Comparison of ENCODE assay signal across 9 cellular contexts in genomic region chr22:23282089-23282501, GRCh38.
A peak's percentile ranks its signal among the peaks of the same experiment; 100 is the strongest.
DNase-seq lines count a peak whose midpoint lies in the region; ATAC-seq, FAIRE-seq and TF ChIP-seq lines count a peak whose summit lies in the region.
"Had no signal": no experiment of that assay in that cellular context is flagged by ENCODE, and none has a peak within 500 bp of the region (broad histone marks: within the 10 kb centered on the region; RNA-seq: fewer than 3 reads in every experiment).

No MANE protein-coding gene starts in this region.

- peak overlapping the region; percentile 92 for H3K27ac Mint-ChIP-seq in Calu3 (ENCODE audit: unreplicated experiment)
- no peak overlapping the region for H3K27ac Mint-ChIP-seq in activated naive CD8-positive, alpha-beta T cell treated with anti-CD3 and anti-CD28 coated beads for 36 hours

- no peaks in the 10 kb centered on the region for H3K27me3 Mint-ChIP-seq in Calu3 (ENCODE audit: unreplicated experiment)
- no peaks in the 10 kb centered on the region for H3K27me3 Mint-ChIP-seq in activated naive CD8-positive, alpha-beta T cell treated with anti-CD3 and anti-CD28 coated beads for 36 hours

- no peaks in the 10 kb centered on the region for H3K27me3 ChIP-seq in pancreas

- no peak for TF ChIP-seq CTCF in Calu3 (IDR thresholded peaks at IDR 0.05; ENCODE audit: unreplicated experiment)
- no peak for TF ChIP-seq CTCF in epithelial cell of proximal tubule (conservative IDR thresholded peaks at IDR 0.05; ENCODE audit: low read depth, low read length)
- TF ChIP-seq CTCF in pancreas (IDR thresholded peaks at IDR 0.05): peak in 1 of 4 donors; percentile 4

- H3K4me1 Mint-ChIP-seq in Calu3 (ENCODE audit: low read depth, unreplicated experiment): peaks cover 38% of the 10 kb centered on the region
- peaks cover 14% of the 10 kb centered on the region for H3K4me1 Mint-ChIP-seq in activated naive CD8-positive, alpha-beta T cell treated with anti-CD3 and anti-CD28 coated beads for 36 hours

- peak overlapping the region in 3 of 4 donors; percentile 37 to 54 (median 48) for H3K27ac ChIP-seq in pancreas

- peaks cover 0 to 16% (median 0%) of the 10 kb centered on the region in 3 donors for H3K36me3 ChIP-seq in pancreas

- WGBS in pancreas, 2 donors: 45 to 53% methylated on average over 16 of the region's 16 CpGs

- no peaks in the 10 kb centered on the region for H3K9me3 Mint-ChIP-seq in Calu3 (ENCODE audit: low read depth, unreplicated experiment)
- H3K9me3 Mint-ChIP-seq in activated naive CD8-positive, alpha-beta T cell treated with anti-CD3 and anti-CD28 coated beads for 36 hours: no peaks in the 10 kb centered on the region

- H3K4me1 ChIP-seq in pancreas: peaks cover 0 to 11% (median 10%) of the 10 kb centered on the region in 3 donors

- H3K9me3 ChIP-seq in pancreas: no peaks in the 10 kb centered on the region

- intact Hi-C loops in Calu3 (cut with micrococcal nuclease; ENCODE audit: unreplicated experiment) (loop anchor here (1.0 kb wide), 1 partner anchor 104 kb away; no protein-coding TSS in a partner anchor), pancreas (cut with DNase I) (loop anchor here (2.0 to 10.0 kb wide), 3 partner anchors 105 to 107 kb away; no protein-coding TSS in a partner anchor)

- DNase-seq in Calu3: peak; percentile 93
- peak; percentile 39 to 75 for DNase-seq in NCI-H446 (lab: John Stamatoyannopoulos, UW)
- peak; percentile 66 for DNase-seq in epithelial cell of proximal tubule (ENCODE audit: low read depth)
- peak in 5 of 6 donors; percentile 39 to 70 (median 68) for DNase-seq in pancreas
- no peak for DNase-seq in activated naive CD8-positive, alpha-beta T cell treated with anti-CD3 and anti-CD28 coated beads for 36 hours
- DNase-seq in activated T-cell treated with anti-CD3 and anti-CD28 coated beads, Interleukin-2, amount 50 U/mL, for 48 hours: no peak

- peaks cover 47% of the 10 kb centered on the region for H3K36me3 Mint-ChIP-seq in Calu3 (ENCODE audit: insufficient read depth, unreplicated experiment)
- H3K36me3 Mint-ChIP-seq in activated naive CD8-positive, alpha-beta T cell treated with anti-CD3 and anti-CD28 coated beads for 36 hours: no peaks in the 10 kb centered on the region

- CTCF ChIA-PET in Calu3 (lab: Charles Lee): interaction anchor here (0.6 to 3.3 kb wide), 17 partner anchors 8 to 598 kb away, joined by 3 to 109 read pairs (median 6); partner anchors contain the start of gene BCR

- H3K4me3 ChIP-seq in epithelial cell of proximal tubule (ENCODE audit: low read depth, low read length) (no peak overlapping the region), pancreas (no peak overlapping the region)

- ATAC-seq in pancreas (peak; percentile 38 to 64 (median 44)), GM18873 (IDR thresholded peaks at IDR 0.05; ENCODE audit: low FRiP score, unreplicated experiment) (no peak), GM19395 (IDR thresholded peaks at IDR 0.05; ENCODE audit: unreplicated experiment) (no peak)

- FAIRE-seq in pancreas (lab: Jason Lieb, UNC): no peak
- FAIRE-seq: colon had no signal

- peak overlapping the region; percentile 48 for H3K4me3 Mint-ChIP-seq in Calu3 (ENCODE audit: low read depth, unreplicated experiment)
- H3K4me3 Mint-ChIP-seq in activated naive CD8-positive, alpha-beta T cell treated with anti-CD3 and anti-CD28 coated beads for 36 hours: no peak overlapping the region

- BruUV-seq in Calu3 (replicated peaks; lab: Mats Ljungman, UMichigan): no TSS peak

Comparison
In these comparisons a context has a peak if more than half of its experiments do, and no peak if none do; other contexts are left out.
1. DNase-seq: peak in Calu3 (single experiment), NCI-H446 (2 of 2), epithelial cell of proximal tubule (single experiment) and pancreas (5 of 6); none in activated naive CD8-positive, alpha-beta T cell treated with anti-CD3 and anti-CD28 coated beads for 36 hours (single experiment) and activated T-cell treated with anti-CD3 and anti-CD28 coated beads, Interleukin-2, amount 50 U/mL, for 48 hours (0 of 2).
2. ATAC-seq: peak in pancreas (4 of 4); none in GM18873 (single experiment) and GM19395 (single experiment).